ENCODE assay signal across 15 cellular contexts in the genomic region with DNA sequence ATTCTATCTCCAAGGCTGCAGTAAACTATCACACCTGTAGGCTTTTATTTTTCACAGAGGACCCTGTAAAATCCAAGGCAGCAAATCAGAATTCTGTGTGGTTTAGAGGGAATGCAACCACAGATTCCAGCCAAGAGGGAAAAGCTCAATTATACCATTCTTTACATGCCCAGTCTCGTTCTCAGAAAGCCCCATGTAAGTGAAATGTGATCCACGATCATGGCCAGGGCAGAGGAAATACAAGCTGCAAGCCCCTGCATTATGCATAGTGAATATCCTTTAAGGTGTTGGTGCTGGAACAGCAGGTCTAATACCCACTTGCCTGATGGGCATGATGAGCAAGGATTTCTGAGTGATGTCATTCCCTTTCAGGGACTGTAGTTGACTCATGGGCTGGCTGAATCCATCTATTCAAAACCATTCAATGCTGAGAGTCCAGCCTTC.
DNase-seq lines count a peak whose midpoint lies in the region; ATAC-seq and TF ChIP-seq lines count a peak whose summit lies in the region.
"Had no signal": no experiment of that assay in that cellular context is flagged by ENCODE, and none has a peak within 500 bp of the region (broad histone marks: within the 10 kb centered on the region; RNA-seq: fewer than 3 reads in every experiment).

No MANE protein-coding gene starts in this region.

- H3K27me3 ChIP-seq in tibial artery = no peaks in the 10 kb centered on the region
- H3K27me3 ChIP-seq: BLaER1 treated with 17β-estradiol and CSF1 and Interleukin-3, amounts not matched to agents 10 nM and 100 nM had no signal

- no peak overlapping the region for H3K27ac ChIP-seq in tibial artery
- H3K27ac ChIP-seq: BLaER1 treated with 17β-estradiol and CSF1 and Interleukin-3, amounts not matched to agents 10 nM and 100 nM had no signal

- intact Hi-C loops in tibial artery (cut with DNase I; ENCODE audit: low total_unique reads) = no loop called here

- peaks cover 0 to 14% (median 0%) of the 10 kb centered on the region in 4 donors for H3K4me1 ChIP-seq in tibial artery

- H3K4me3 ChIP-seq in tibial artery = no peak overlapping the region
- H3K4me3 ChIP-seq: BLaER1 treated with 17β-estradiol and CSF1 and Interleukin-3, amounts not matched to agents 10 nM and 100 nM had no signal

- no peak for TF ChIP-seq CTCF in tibial artery (IDR thresholded peaks at IDR 0.05)

- H3K36me3 ChIP-seq in tibial artery = no peaks in the 10 kb centered on the region

- DNase-seq in DMS79 (lab: John Stamatoyannopoulos, UW) (peak; percentile 80), NCI-H1105 treated with DMSO at 0.1 percent for 48 hours (lab: John Stamatoyannopoulos, UW) (peak; percentile 94), amniotic epithelial cell (ENCODE audit: low read depth) (peak; percentile 45), left kidney (ENCODE audit: low read depth, low spot score) (peak; percentile 62), 8988T (no peak), tibial artery (no peak), retina (no peak)
- DNase-seq: activated CD4-positive, alpha-beta T cell treated with anti-CD3 and anti-CD28 coated beads, Interleukin-2, amount 10 ng/mL, durations not matched to agents 24 days and 14 days; activated naive CD4-positive, alpha-beta T cell treated with anti-CD3 and anti-CD28 coated beads for 36 hours; effector CD4-positive, alpha-beta T cell; KG1; NCI-H748 treated with DMSO at 0.1 percent for 48 hours had no signal

- H3K9me3 ChIP-seq in tibial artery = no peaks in the 10 kb centered on the region
- H3K9me3 ChIP-seq: BLaER1 treated with 17β-estradiol and CSF1 and Interleukin-3, amounts not matched to agents 10 nM and 100 nM had no signal

- ATAC-seq in GM21381 (IDR thresholded peaks at IDR 0.05; ENCODE audit: unreplicated experiment) = no peak
- ATAC-seq: sciatic nerve had no signal

Comparison
In these comparisons a context has a peak if more than half of its experiments do, and no peak if none do; other contexts are left out.
1. DNase-seq: peak in DMS79 (single experiment), NCI-H1105 treated with DMSO at 0.1 percent for 48 hours (single experiment), amniotic epithelial cell (single experiment) and left kidney (single experiment); none in 8988T (single experiment), tibial artery (0 of 2) and retina (single experiment).